ENCODE assay signal across 1 cellular context in the genomic region with DNA sequence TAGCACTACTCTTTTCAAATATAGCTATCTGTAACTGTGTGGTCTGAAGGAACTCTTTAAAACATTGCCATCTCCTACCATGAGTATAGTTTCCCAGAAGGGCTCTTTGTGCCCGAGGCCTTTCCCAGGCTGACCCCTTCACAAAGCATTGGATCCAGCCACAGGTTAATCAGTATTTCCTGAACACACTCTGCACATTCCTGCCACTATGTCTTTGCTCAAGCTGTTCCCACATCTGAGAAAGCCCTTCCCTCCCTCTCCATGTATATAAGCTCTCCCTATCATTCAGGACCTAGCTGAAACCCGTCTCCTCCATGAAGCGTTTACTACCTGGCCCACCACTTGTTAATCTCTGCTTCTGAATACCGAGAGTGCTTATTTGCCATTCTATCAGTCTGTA.
TF ChIP-seq lines count a peak whose summit lies in the region.

No MANE protein-coding gene starts in this region.

TF ChIP-seq in HepG2, 621 proteins besides CTCF, POLR2A, EP300 and RAD21:
- TF ChIP-seq TEAD3 (CRISPR knock-in tag; optimal IDR thresholded peaks at IDR 0.05; ENCODE audit: borderline replicate concordance) (peak; percentile 63), GTF2F1 (IDR thresholded peaks at IDR 0.05; ENCODE audit: low read length) (no peak)
